ENCODE assay signal across 1 cellular context in genomic region chr10:87861034-87861433, GRCh38.
TF ChIP-seq lines count a peak whose summit lies in the region.

No MANE protein-coding gene starts in this region.

TF ChIP-seq in HepG2, 621 proteins besides CTCF, POLR2A, EP300 and RAD21:
- TF ChIP-seq ZNF660 (CRISPR knock-in tag; IDR thresholded peaks at IDR 0.05; ENCODE audit: borderline replicate concordance, low read depth) (no peak), KLF11 (CRISPR knock-in tag; IDR thresholded peaks at IDR 0.05) (no peak)
